Comparison of ENCODE assay signal across 18 cellular contexts in genomic region chr6:97443408-97444080, GRCh38.
"Had no signal": no experiment of that assay in that cellular context is flagged by ENCODE, and none has a peak within 500 bp of the region (broad histone marks: within the 10 kb centered on the region; RNA-seq: fewer than 3 reads in every experiment).

No MANE protein-coding gene starts in this region.

- H3K27ac Mint-ChIP-seq: endodermal cell; naive thymus-derived CD8-positive, alpha-beta T cell had no signal

- H3K27ac ChIP-seq: colonic mucosa, foreskin keratinocyte, neutrophil, right atrium auricular region, tibial artery, upper lobe of left lung, uterus had no signal

- DNase-seq: colonic mucosa; dermis blood vessel endothelial cell; effector CD4-positive, alpha-beta T cell; endodermal cell; erythroblast; foreskin keratinocyte; kidney glomerular epithelial cell; mesendoderm; mucosa of descending colon; naive thymus-derived CD8-positive, alpha-beta T cell; small intestine; stimulated activated CD4-positive, alpha-beta T cell treated with anti-CD3 and anti-CD28 coated beads, Interleukin-12 subunit alpha, Interleukin-12 subunit beta, amount 100 ng/mL, for 4 hours; stimulated activated naive CD8-positive, alpha-beta T cell treated with anti-CD3 and anti-CD28 coated beads, Interleukin-15, Interleukin-2, amounts not matched to agents 100 U/mL and 50 U/mL, for 24 hours; tibial artery; upper lobe of left lung; uterus had no signal

- H3K9me3 Mint-ChIP-seq: endodermal cell; naive thymus-derived CD8-positive, alpha-beta T cell had no signal

- H3K4me3 Mint-ChIP-seq: endodermal cell; naive thymus-derived CD8-positive, alpha-beta T cell had no signal

- H3K4me3 ChIP-seq: colonic mucosa, mucosa of descending colon, right atrium auricular region, tibial artery, upper lobe of left lung, uterus had no signal

- H3K36me3 ChIP-seq: colonic mucosa, neutrophil, right atrium auricular region, tibial artery, upper lobe of left lung, uterus had no signal

- H3K36me3 Mint-ChIP-seq: naive thymus-derived CD8-positive, alpha-beta T cell had no signal

- H3K9me3 ChIP-seq: colonic mucosa, mucosa of descending colon, neutrophil, right atrium auricular region, tibial artery, upper lobe of left lung, uterus had no signal

- ATAC-seq: foreskin keratinocyte; mucosa of descending colon; naive thymus-derived CD8-positive, alpha-beta T cell; stimulated activated naive CD8-positive, alpha-beta T cell treated with anti-CD3 and anti-CD28 coated beads, Interleukin-15, Interleukin-2, amounts not matched to agents 100 U/mL and 50 U/mL, for 24 hours had no signal

- H3K4me1 ChIP-seq: colonic mucosa, foreskin keratinocyte, tibial artery, upper lobe of left lung, uterus had no signal

- H3K4me1 Mint-ChIP-seq: naive thymus-derived CD8-positive, alpha-beta T cell had no signal

- H3K27me3 ChIP-seq: colonic mucosa, foreskin keratinocyte, neutrophil, right atrium auricular region, tibial artery, upper lobe of left lung, uterus had no signal
